8 cellular contexts compared by ENCODE assay signal in the genomic region with DNA sequence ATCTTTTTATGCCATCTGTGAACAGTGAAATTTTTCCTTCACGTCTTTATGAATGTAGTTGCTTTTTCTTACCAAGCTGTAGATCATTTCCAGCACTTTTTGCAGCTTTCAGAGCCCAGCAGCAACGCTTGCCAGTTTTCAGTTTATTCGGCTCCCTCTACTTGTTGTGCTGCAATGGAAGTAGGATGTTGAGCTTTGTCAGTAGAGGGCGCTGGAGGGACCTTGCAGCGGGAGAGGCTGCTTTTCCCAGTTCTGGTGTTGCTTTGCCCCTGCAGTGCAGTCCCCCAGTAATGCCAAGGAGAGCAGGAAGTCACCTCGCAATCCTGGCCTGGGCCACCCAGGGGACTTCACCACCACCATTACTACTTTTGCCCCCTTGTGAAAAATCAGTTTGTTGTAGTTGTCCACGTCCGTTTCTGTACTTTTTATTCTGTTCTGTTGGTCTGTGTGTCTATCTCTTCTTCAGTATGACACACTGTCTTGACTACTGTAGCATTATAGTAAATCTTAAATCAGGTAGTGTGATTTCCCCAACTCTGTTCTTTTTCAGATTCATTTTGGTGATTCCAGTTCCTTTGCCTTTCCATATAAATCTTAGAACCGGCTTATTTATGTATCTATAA. TPM values are rescaled to one million over a fixed set of nuclear protein-coding genes. Genes with fewer than 3 reads are reported as not detected.
DNase-seq lines count a peak whose midpoint lies in the region; ATAC-seq, FAIRE-seq and TF ChIP-seq lines count a peak whose summit lies in the region.

No MANE protein-coding gene starts in this region.

- H3K27ac Mint-ChIP-seq in Calu3 (ENCODE audit: unreplicated experiment) = no peak overlapping the region

- H3K79me2 ChIP-seq in SU-DHL-6 (ENCODE audit: insufficient read depth, low read length) = no peaks in the 10 kb centered on the region
- H3K79me2 ChIP-seq in HepG2 (ENCODE audit: insufficient read depth, low read length) = no peaks in the 10 kb centered on the region

- peaks cover 14% of the 10 kb centered on the region for H3K4me1 Mint-ChIP-seq in Calu3 (ENCODE audit: low read depth, unreplicated experiment)

- in situ Hi-C loops in HepG2 (cut with HindIII; ENCODE audit: extremely low pct_ligation_motif_present, low pct_unique_long_range_greater_than_20kb) = no loop called here

- H3K9ac ChIP-seq in SU-DHL-6 (ENCODE audit: low read length) = no peak overlapping the region
- no peak overlapping the region for H3K9ac ChIP-seq in HepG2 (ENCODE audit: insufficient read depth, low read depth, low read length)

- TF ChIP-seq EP300 in HepG2 (IDR thresholded peaks at IDR 0.05; ENCODE audit: low read depth in 2 of 2, low read length in 2 of 2) (no peak), HepG2 (CRISPR knock-in tag; IDR thresholded peaks at IDR 0.05; ENCODE audit: borderline replicate concordance) (no peak)

- H3K36me3 ChIP-seq in SU-DHL-6 (ENCODE audit: low read length) = no peaks in the 10 kb centered on the region
- peaks cover 2 to 3% of the 10 kb centered on the region in 2 experiments; a peak in 3 of 5 replicates for H3K36me3 ChIP-seq in HepG2 (replicated peaks in 1 of 2; ENCODE audit: control insufficient read depth in 1 of 2, insufficient read depth in 2 of 2, low read length in 2 of 2)
- H3K36me3 ChIP-seq in thoracic aorta = no peaks in the 10 kb centered on the region

- intact Hi-C loops in Calu3 (cut with micrococcal nuclease; ENCODE audit: unreplicated experiment) = no loop called here
- intact Hi-C loops in HepG2 (cut with micrococcal nuclease; ENCODE audit: unreplicated experiment) = no loop called here

- CTCF ChIA-PET in Calu3 (lab: Charles Lee) = interaction anchor here (0.6 to 1.0 kb wide), 3 partner anchors 22 to 132 kb away, joined by 3 to 6 read pairs (median 3); partner anchors contain the start of gene FUNDC2
- CTCF ChIA-PET in HepG2 (lab: Yijun Ruan, JAX; ENCODE audit: low intra/inter-chr PET ratio, low total read pairs) = no interaction called here

- peak; percentile 72 for FAIRE-seq in HepG2 (lab: Jason Lieb, UNC)

- H3K4me1 ChIP-seq in HepG2 (ENCODE audit: insufficient read depth, low read length) (no peaks in the 10 kb centered on the region), thoracic aorta (ENCODE audit: control insufficient read depth in 1 of 2, low read depth in 2 of 2) (no peaks in the 10 kb centered on the region)

- H3K36me3 Mint-ChIP-seq in Calu3 (ENCODE audit: insufficient read depth, unreplicated experiment) = no peaks in the 10 kb centered on the region

- TF ChIP-seq CTCF in Calu3 (IDR thresholded peaks at IDR 0.05; ENCODE audit: unreplicated experiment) (no peak), SU-DHL-6 (IDR thresholded peaks at IDR 0.05; ENCODE audit: insufficient read depth, low read length, poor library complexity, severe bottlenecking) (peak; percentile 38), cardiac fibroblast (IDR thresholded peaks at IDR 0.05; ENCODE audit: low read depth, low read length) (peak; percentile 78), HepG2 (CRISPR knock-in tag; IDR thresholded peaks at IDR 0.05) (peak; percentile 74), thoracic aorta (IDR thresholded peaks at IDR 0.05) (peak; percentile 42)

- no peak overlapping the region for H3K4me2 ChIP-seq in SU-DHL-6 (ENCODE audit: low read depth, low read length, poor library complexity, severe bottlenecking)
- H3K4me2 ChIP-seq in HepG2 (ENCODE audit: low read depth, low read length) = no peak overlapping the region

- POLR2A ChIA-PET in HepG2 (lab: Yijun Ruan, JAX) = no interaction called here

- TF ChIP-seq POLR2A in HepG2 (IDR thresholded peaks at IDR 0.05; ENCODE audit: insufficient read depth in 1 of 2, low read depth in 2 of 2, low read length in 2 of 2) = no peak

- H4K20me1 ChIP-seq in SU-DHL-6 (ENCODE audit: low read depth, low read length) (no peaks in the 10 kb centered on the region), HepG2 (ENCODE audit: insufficient read depth, low read length) (no peaks in the 10 kb centered on the region)

- WGBS in HepG2 (ENCODE audit: low lambda C conversion rate) = 67% methylated on average over 7 of the region's 9 CpGs

- no peak overlapping the region for H3K4me3 ChIP-seq in SU-DHL-6 (ENCODE audit: insufficient read depth, low read length, poor library complexity, severe bottlenecking)
- no peak overlapping the region for H3K4me3 ChIP-seq in cardiac fibroblast (replicated peaks in 1 of 2; ENCODE audit: low read depth in 2 of 2, low read length in 2 of 2)
- no peak overlapping the region for H3K4me3 ChIP-seq in HepG2 (replicated peaks in 1 of 3; ENCODE audit: insufficient read depth in 1 of 3, low read depth in 2 of 3, low read length in 3 of 3)
- no peak overlapping the region for H3K4me3 ChIP-seq in thoracic aorta

- no peak overlapping the region for H3K27ac ChIP-seq in SU-DHL-6 (ENCODE audit: low read depth, low read length)
- no peak overlapping the region for H3K27ac ChIP-seq in HepG2 (ENCODE audit: extremely low read length, insufficient read depth, low read length)
- no peak overlapping the region for H3K27ac ChIP-seq in thoracic aorta

- H3K4me3 Mint-ChIP-seq in Calu3 (ENCODE audit: low read depth, unreplicated experiment) = no peak overlapping the region

- no peak for TF ChIP-seq RAD21 in HepG2 (CRISPR knock-in tag; IDR thresholded peaks at IDR 0.05)

- no peaks in the 10 kb centered on the region for H3F3A ChIP-seq in SU-DHL-6 (ENCODE audit: insufficient read depth)

- peak; percentile 58 for ATAC-seq in HG03342 (IDR thresholded peaks at IDR 0.05; ENCODE audit: unreplicated experiment)
- ATAC-seq in HepG2 = peak; percentile 69
- ATAC-seq in thoracic aorta (ENCODE audit: insufficient number of reproducible peaks, low FRiP score, low read depth) = no peak
- ATAC-seq in HG02852 (IDR thresholded peaks at IDR 0.05; ENCODE audit: unreplicated experiment) = no peak
- ATAC-seq in HG02938 (IDR thresholded peaks at IDR 0.05; ENCODE audit: unreplicated experiment) = no peak

- no peaks in the 10 kb centered on the region for H3K9me2 ChIP-seq in SU-DHL-6 (replicated peaks; ENCODE audit: insufficient read depth, low read length)

- H3K27me3 Mint-ChIP-seq in Calu3 (ENCODE audit: unreplicated experiment) = no peaks in the 10 kb centered on the region

- peak; percentile 65 for DNase-seq in Calu3
- peak; percentile 68 to 73 for DNase-seq in cardiac fibroblast (ENCODE audit: low read depth in 2 of 2)
- peak; percentile 35 for DNase-seq in HepG2 (ENCODE audit: low spot score)
- no peak for DNase-seq in thoracic aorta (ENCODE audit: low spot score)

- no peaks in the 10 kb centered on the region for H3K27me3 ChIP-seq in SU-DHL-6 (ENCODE audit: low read length)
- no peaks in the 10 kb centered on the region for H3K27me3 ChIP-seq in HepG2 (ENCODE audit: control insufficient read depth in 1 of 2, insufficient read depth in 2 of 2, low read length in 2 of 2)
- H3K27me3 ChIP-seq in thoracic aorta (replicated peaks; ENCODE audit: insufficient read depth) = no peaks in the 10 kb centered on the region

- H2AFZ ChIP-seq in SU-DHL-6 (ENCODE audit: low read depth, low read length, severe bottlenecking) (no peak overlapping the region), HepG2 (ENCODE audit: low read length) (no peak overlapping the region)

- H3K9me3 Mint-ChIP-seq in Calu3 (ENCODE audit: low read depth, unreplicated experiment) = no peaks in the 10 kb centered on the region

- H3K9me3 ChIP-seq in SU-DHL-6 (ENCODE audit: insufficient read depth, low read length) (no peaks in the 10 kb centered on the region), HepG2 (ENCODE audit: low read length) (no peaks in the 10 kb centered on the region), thoracic aorta (no peaks in the 10 kb centered on the region)

- no TSS peak for BruUV-seq in Calu3 (replicated peaks; lab: Mats Ljungman, UMichigan)
- no TSS peak for BruUV-seq in HepG2 (replicated peaks; lab: Mats Ljungman, UMichigan)

RNA-seq across cellular contexts. Expression of gene CMC4, which starts 21.8 kb away (rescaled TPM):
- total RNA-seq in Calu3 (2022) (0.59 and 2.1 TPM in 2 replicates), HepG2 (2016; rRNA removed; fragmentation: Illumina TruSeq; extraction: Trizol) (5.2 and 5.6 TPM in 2 replicates), thoracic aorta (10 to 100 TPM; 11.9 to 32.5 TPM)
- total RNA-seq in HepG2 (2016; cell fraction: cytosol; rRNA removed; fragmentation: Illumina TruSeq; extraction: Trizol; ENCODE audit: low read depth) = 29.5 and 32.5 TPM in 2 replicates
- 6.6 and 8.1 TPM in 2 replicates for total RNA-seq in HepG2 (2016; cell fraction: insoluble cytoplasmic fraction; rRNA removed; fragmentation: Illumina TruSeq; extraction: Trizol)
- total RNA-seq in HepG2 (2016; cell fraction: membrane; rRNA removed; fragmentation: Illumina TruSeq; extraction: Trizol) = 24.2 and 27.3 TPM in 2 replicates
- total RNA-seq in HepG2 (2016; cell fraction: nucleus; rRNA removed; fragmentation: Illumina TruSeq; extraction: Trizol) = 0.65 and 1.8 TPM in 2 replicates
- polyA plus RNA-seq in HepG2 (2011; rRNA removed) = 8.3 and 11.5 TPM in 2 replicates
- 8.2 and 9.2 TPM in 2 replicates for polyA plus RNA-seq in HepG2 (2011; cell fraction: cytosol; rRNA removed)
- polyA plus RNA-seq in HepG2 (2011; cell fraction: nucleus; rRNA removed) = 3.1 and 3.7 TPM in 2 replicates
- 4.6 and 7.2 TPM in 2 replicates for polyA plus RNA-seq in HepG2 (2012)
- polyA plus RNA-seq in HepG2 (2016; cell fraction: cytosol; fragmentation: Illumina TruSeq; extraction: Trizol; ENCODE audit: low read depth) = 50.8 and 53.0 TPM in 2 replicates
- polyA plus RNA-seq in HepG2 (2016; cell fraction: insoluble cytoplasmic fraction; fragmentation: Illumina TruSeq; extraction: Trizol; ENCODE audit: low read depth) = 8.5 and 8.8 TPM in 2 replicates
- 28.6 and 29.4 TPM in 2 replicates for polyA plus RNA-seq in HepG2 (2016; cell fraction: membrane; fragmentation: Illumina TruSeq; extraction: Trizol; ENCODE audit: low read depth)
- polyA plus RNA-seq in HepG2 (2016; cell fraction: nucleus; fragmentation: Illumina TruSeq; extraction: Trizol; ENCODE audit: insufficient read depth, low read depth) = 3.8 and 5.8 TPM in 2 replicates
- 2.0 and 3.7 TPM in 2 replicates for polyA minus RNA-seq in HepG2 (2011; rRNA and poly(A)+ RNA removed; ENCODE audit: low replicate concordance)
- polyA minus RNA-seq in HepG2 (2011; cell fraction: cytosol; rRNA and poly(A)+ RNA removed) = 0.88 TPM in 1 of 2 replicates, not detected in the other
- polyA minus RNA-seq in HepG2 (2011; cell fraction: nucleus; rRNA and poly(A)+ RNA removed) = 4.0 and 4.2 TPM in 2 replicates

RNA-seq across cellular contexts. Expression of gene MTCP1, which starts 21.8 kb away (rescaled TPM):
- 12.5 and 17.1 TPM in 2 replicates for total RNA-seq in Calu3 (2022)
- total RNA-seq in HepG2 (2016; rRNA removed; fragmentation: Illumina TruSeq; extraction: Trizol) = 13.6 and 18.9 TPM in 2 replicates
- total RNA-seq in HepG2 (2016; cell fraction: cytosol; rRNA removed; fragmentation: Illumina TruSeq; extraction: Trizol; ENCODE audit: low read depth) = 67.8 and 80.6 TPM in 2 replicates
- 11.6 and 13.5 TPM in 2 replicates for total RNA-seq in HepG2 (2016; cell fraction: insoluble cytoplasmic fraction; rRNA removed; fragmentation: Illumina TruSeq; extraction: Trizol)
- total RNA-seq in HepG2 (2016; cell fraction: membrane; rRNA removed; fragmentation: Illumina TruSeq; extraction: Trizol) = 41.3 and 48.8 TPM in 2 replicates
- 6.7 and 10.8 TPM in 2 replicates for total RNA-seq in HepG2 (2016; cell fraction: nucleus; rRNA removed; fragmentation: Illumina TruSeq; extraction: Trizol)
- 5.1 and 6.1 TPM in 2 replicates for polyA plus RNA-seq in HepG2 (2011; rRNA removed)
- 1.6 and 2.4 TPM in 2 replicates for polyA plus RNA-seq in HepG2 (2011; cell fraction: cytosol; rRNA removed)
- 17.7 and 18.0 TPM in 2 replicates for polyA plus RNA-seq in HepG2 (2011; cell fraction: nucleus; rRNA removed)
- polyA plus RNA-seq in HepG2 (2012) = 14.6 and 21.5 TPM in 2 replicates
- polyA plus RNA-seq in HepG2 (2016; cell fraction: cytosol; fragmentation: Illumina TruSeq; extraction: Trizol; ENCODE audit: low read depth) = 56.1 and 69.9 TPM in 2 replicates
- polyA plus RNA-seq in HepG2 (2016; cell fraction: insoluble cytoplasmic fraction; fragmentation: Illumina TruSeq; extraction: Trizol; ENCODE audit: low read depth) = 10.2 and 11.2 TPM in 2 replicates
- polyA plus RNA-seq in HepG2 (2016; cell fraction: membrane; fragmentation: Illumina TruSeq; extraction: Trizol; ENCODE audit: low read depth) = 34.3 and 42.3 TPM in 2 replicates
- 11.8 and 19.6 TPM in 2 replicates for polyA plus RNA-seq in HepG2 (2016; cell fraction: nucleus; fragmentation: Illumina TruSeq; extraction: Trizol; ENCODE audit: insufficient read depth, low read depth)
- 4.2 and 6.5 TPM in 2 replicates for polyA minus RNA-seq in HepG2 (2011; rRNA and poly(A)+ RNA removed; ENCODE audit: low replicate concordance)
- 2.0 and 3.7 TPM in 2 replicates for polyA minus RNA-seq in HepG2 (2011; cell fraction: cytosol; rRNA and poly(A)+ RNA removed)
- 6.1 and 8.7 TPM in 2 replicates for polyA minus RNA-seq in HepG2 (2011; cell fraction: nucleus; rRNA and poly(A)+ RNA removed)
- 10 to 100 TPM in 1 of 2 donors, 1 to 10 TPM in 1; 7.4 to 17.8 TPM for total RNA-seq in thoracic aorta

RNA-seq across cellular contexts. Expression of gene BRCC3, which starts 22.2 kb away (rescaled TPM):
- 35.9 and 36.2 TPM in 2 replicates for total RNA-seq in Calu3 (2022)
- 24.3 and 44.2 TPM in 2 replicates for total RNA-seq in HepG2 (2016; rRNA removed; fragmentation: Illumina TruSeq; extraction: Trizol)
- 2.4 and 3.1 TPM in 2 replicates for total RNA-seq in HepG2 (2016; cell fraction: cytosol; rRNA removed; fragmentation: Illumina TruSeq; extraction: Trizol; ENCODE audit: low read depth)
- 25.6 and 47.6 TPM in 2 replicates for total RNA-seq in HepG2 (2016; cell fraction: insoluble cytoplasmic fraction; rRNA removed; fragmentation: Illumina TruSeq; extraction: Trizol)
- total RNA-seq in HepG2 (2016; cell fraction: membrane; rRNA removed; fragmentation: Illumina TruSeq; extraction: Trizol) = 13.5 and 13.7 TPM in 2 replicates
- total RNA-seq in HepG2 (2016; cell fraction: nucleus; rRNA removed; fragmentation: Illumina TruSeq; extraction: Trizol) = 12.9 and 17.1 TPM in 2 replicates
- polyA plus RNA-seq in HepG2 (2011; rRNA removed) = 16.1 and 19.8 TPM in 2 replicates
- polyA plus RNA-seq in HepG2 (2011; cell fraction: cytosol; rRNA removed) = 11.8 and 16.5 TPM in 2 replicates
- 5.8 and 6.0 TPM in 2 replicates for polyA plus RNA-seq in HepG2 (2011; cell fraction: nucleus; rRNA removed)
- 14.4 and 18.3 TPM in 2 replicates for polyA plus RNA-seq in HepG2 (2012)
- polyA plus RNA-seq in HepG2 (2016; cell fraction: cytosol; fragmentation: Illumina TruSeq; extraction: Trizol; ENCODE audit: low read depth) = 2.5 and 2.8 TPM in 2 replicates
- polyA plus RNA-seq in HepG2 (2016; cell fraction: insoluble cytoplasmic fraction; fragmentation: Illumina TruSeq; extraction: Trizol; ENCODE audit: low read depth) = 57.9 and 58.3 TPM in 2 replicates
- polyA plus RNA-seq in HepG2 (2016; cell fraction: membrane; fragmentation: Illumina TruSeq; extraction: Trizol; ENCODE audit: low read depth) = 8.6 and 9.5 TPM in 2 replicates
- 22.5 and 24.9 TPM in 2 replicates for polyA plus RNA-seq in HepG2 (2016; cell fraction: nucleus; fragmentation: Illumina TruSeq; extraction: Trizol; ENCODE audit: insufficient read depth, low read depth)
- polyA minus RNA-seq in HepG2 (2011; rRNA and poly(A)+ RNA removed; ENCODE audit: low replicate concordance) = 9.4 and 25.7 TPM in 2 replicates
- polyA minus RNA-seq in HepG2 (2011; cell fraction: cytosol; rRNA and poly(A)+ RNA removed) = 16.2 and 17.1 TPM in 2 replicates
- polyA minus RNA-seq in HepG2 (2011; cell fraction: nucleus; rRNA and poly(A)+ RNA removed) = 15.1 and 18.4 TPM in 2 replicates
- total RNA-seq in thoracic aorta = 10 to 100 TPM in 1 of 2 donors, 1 to 10 TPM in 1; 6.2 to 14.2 TPM

RNA-seq across cellular contexts. Expression of gene FUNDC2, which starts 22.5 kb away (rescaled TPM):
- total RNA-seq in Calu3 (2022) (33.5 and 45.4 TPM in 2 replicates), HepG2 (2016; rRNA removed; fragmentation: Illumina TruSeq; extraction: Trizol) (65.3 and 81.6 TPM in 2 replicates), thoracic aorta (10 to 100 TPM; 43.7 to 51.8 TPM)
- 48.9 and 60.1 TPM in 2 replicates for total RNA-seq in HepG2 (2016; cell fraction: cytosol; rRNA removed; fragmentation: Illumina TruSeq; extraction: Trizol; ENCODE audit: low read depth)
- total RNA-seq in HepG2 (2016; cell fraction: insoluble cytoplasmic fraction; rRNA removed; fragmentation: Illumina TruSeq; extraction: Trizol) = 66.6 and 82.1 TPM in 2 replicates
- 83.8 and 87.5 TPM in 2 replicates for total RNA-seq in HepG2 (2016; cell fraction: membrane; rRNA removed; fragmentation: Illumina TruSeq; extraction: Trizol)
- 23.8 and 26.8 TPM in 2 replicates for total RNA-seq in HepG2 (2016; cell fraction: nucleus; rRNA removed; fragmentation: Illumina TruSeq; extraction: Trizol)
- 92.9 and 109 TPM in 2 replicates for polyA plus RNA-seq in HepG2 (2011; rRNA removed)
- polyA plus RNA-seq in HepG2 (2011; cell fraction: cytosol; rRNA removed) = 68.4 and 100 TPM in 2 replicates
- 24.9 and 29.2 TPM in 2 replicates for polyA plus RNA-seq in HepG2 (2011; cell fraction: nucleus; rRNA removed)
- polyA plus RNA-seq in HepG2 (2012) = 88.7 and 108 TPM in 2 replicates
- 64.9 and 80.1 TPM in 2 replicates for polyA plus RNA-seq in HepG2 (2016; cell fraction: cytosol; fragmentation: Illumina TruSeq; extraction: Trizol; ENCODE audit: low read depth)
- 77.6 and 82.3 TPM in 2 replicates for polyA plus RNA-seq in HepG2 (2016; cell fraction: insoluble cytoplasmic fraction; fragmentation: Illumina TruSeq; extraction: Trizol; ENCODE audit: low read depth)
- 81.0 and 84.5 TPM in 2 replicates for polyA plus RNA-seq in HepG2 (2016; cell fraction: membrane; fragmentation: Illumina TruSeq; extraction: Trizol; ENCODE audit: low read depth)
- 43.9 and 46.2 TPM in 2 replicates for polyA plus RNA-seq in HepG2 (2016; cell fraction: nucleus; fragmentation: Illumina TruSeq; extraction: Trizol; ENCODE audit: insufficient read depth, low read depth)
- 35.6 and 56.8 TPM in 2 replicates for polyA minus RNA-seq in HepG2 (2011; rRNA and poly(A)+ RNA removed; ENCODE audit: low replicate concordance)
- polyA minus RNA-seq in HepG2 (2011; cell fraction: cytosol; rRNA and poly(A)+ RNA removed) = 13.1 and 17.3 TPM in 2 replicates
- polyA minus RNA-seq in HepG2 (2011; cell fraction: nucleus; rRNA and poly(A)+ RNA removed) = 18.0 and 23.9 TPM in 2 replicates

RNA-seq across cellular contexts. Expression of gene F8, which starts 26.6 kb away (rescaled TPM):
- total RNA-seq in Calu3 (2022) (1.6 and 2.2 TPM in 2 replicates), HepG2 (2016; rRNA removed; fragmentation: Illumina TruSeq; extraction: Trizol) (0.21 and 0.29 TPM in 2 replicates), thoracic aorta (10 to 100 TPM in 1 of 2 donors, 1 to 10 TPM in 1; 7.7 to 18.1 TPM)
- total RNA-seq in HepG2 (2016; cell fraction: cytosol; rRNA removed; fragmentation: Illumina TruSeq; extraction: Trizol; ENCODE audit: low read depth) = 0.10 TPM in 1 of 2 replicates, not detected in the other
- 0.13 and 0.76 TPM in 2 replicates for total RNA-seq in HepG2 (2016; cell fraction: insoluble cytoplasmic fraction; rRNA removed; fragmentation: Illumina TruSeq; extraction: Trizol)
- 0.34 and 0.40 TPM in 2 replicates for total RNA-seq in HepG2 (2016; cell fraction: membrane; rRNA removed; fragmentation: Illumina TruSeq; extraction: Trizol)
- total RNA-seq in HepG2 (2016; cell fraction: nucleus; rRNA removed; fragmentation: Illumina TruSeq; extraction: Trizol) = 0.43 and 0.47 TPM in 2 replicates
- 0.37 and 0.61 TPM in 2 replicates for polyA plus RNA-seq in HepG2 (2011; rRNA removed)
- 0.27 and 0.32 TPM in 2 replicates for polyA plus RNA-seq in HepG2 (2011; cell fraction: cytosol; rRNA removed)
- polyA plus RNA-seq in HepG2 (2011; cell fraction: nucleus; rRNA removed) = 0.19 and 0.23 TPM in 2 replicates
- 0.15 and 0.30 TPM in 2 replicates for polyA plus RNA-seq in HepG2 (2012)
- polyA plus RNA-seq in HepG2 (2016; cell fraction: cytosol; fragmentation: Illumina TruSeq; extraction: Trizol; ENCODE audit: low read depth) = 0.12 and 0.15 TPM in 2 replicates
- polyA plus RNA-seq in HepG2 (2016; cell fraction: insoluble cytoplasmic fraction; fragmentation: Illumina TruSeq; extraction: Trizol; ENCODE audit: low read depth) = 0.32 and 0.61 TPM in 2 replicates
- polyA plus RNA-seq in HepG2 (2016; cell fraction: membrane; fragmentation: Illumina TruSeq; extraction: Trizol; ENCODE audit: low read depth) = 0.24 and 0.27 TPM in 2 replicates
- polyA plus RNA-seq in HepG2 (2016; cell fraction: nucleus; fragmentation: Illumina TruSeq; extraction: Trizol; ENCODE audit: insufficient read depth, low read depth) = 0.17 and 0.18 TPM in 2 replicates
- polyA minus RNA-seq in HepG2 (2011; rRNA and poly(A)+ RNA removed; ENCODE audit: low replicate concordance) = 0.72 and 2.8 TPM in 2 replicates
- polyA minus RNA-seq in HepG2 (2011; cell fraction: cytosol; rRNA and poly(A)+ RNA removed) = 0.49 TPM in 1 of 2 replicates, not detected in the other
- 0.52 and 0.75 TPM in 2 replicates for polyA minus RNA-seq in HepG2 (2011; cell fraction: nucleus; rRNA and poly(A)+ RNA removed)

Comparison
In these comparisons a context has a peak if more than half of its experiments do, and no peak if none do; other contexts are left out.
1. ATAC-seq: peak in HG03342 (single experiment) and HepG2 (single experiment); none in thoracic aorta (single experiment), HG02852 (single experiment) and HG02938 (single experiment).